1 cellular context compared by ENCODE assay signal in the genomic region with DNA sequence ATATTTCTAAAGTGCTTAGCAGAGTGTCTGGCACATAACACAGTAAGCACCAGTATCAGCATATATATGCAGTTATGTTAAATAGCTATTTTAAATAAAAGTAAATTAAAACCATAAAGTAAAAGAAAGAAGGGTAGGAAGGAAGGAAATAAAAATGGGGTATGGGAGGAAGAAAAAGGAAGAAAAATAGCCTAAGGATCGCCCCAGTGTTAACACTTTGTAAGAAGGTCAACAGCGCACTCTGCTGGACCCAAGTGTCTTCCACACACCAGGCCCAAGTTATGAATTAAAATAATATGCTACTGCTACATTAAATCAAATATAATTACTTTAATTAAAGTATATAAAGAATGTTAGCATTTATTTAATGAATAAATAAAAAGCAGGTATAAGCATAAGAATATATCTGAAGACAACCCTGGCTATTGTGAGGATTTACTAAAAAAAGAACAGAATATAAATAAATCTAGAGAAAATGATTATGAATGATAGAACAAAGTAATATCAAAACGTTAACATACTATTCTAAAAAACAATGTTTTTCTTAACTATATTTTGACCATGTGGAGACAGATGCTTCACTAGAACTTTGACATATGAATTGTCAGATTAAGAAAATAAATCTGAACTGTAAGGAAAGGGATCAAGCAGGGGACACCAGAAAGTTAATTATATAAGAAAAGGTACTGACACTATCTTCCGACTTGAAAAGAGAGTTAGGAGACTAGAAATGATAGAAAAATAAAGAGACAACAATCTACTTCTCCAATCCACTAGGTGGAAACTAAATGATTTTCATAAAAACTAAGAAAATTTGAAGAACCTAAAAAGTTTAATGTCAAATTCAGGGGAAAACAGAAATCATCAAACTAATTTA.
TF ChIP-seq lines count a peak whose summit lies in the region.

No MANE protein-coding gene starts in this region.

TF ChIP-seq in GM23338, 12 proteins besides CTCF, POLR2A, EP300 and RAD21 (continued from another document):
- no peak for TF ChIP-seq ZNF462 (CRISPR knock-in tag; IDR thresholded peaks at IDR 0.05)
- no peak for TF ChIP-seq EZH2 (IDR thresholded peaks at IDR 0.05; ENCODE audit: low read depth, unreplicated experiment)
- TF ChIP-seq ZNF331 (CRISPR knock-in tag; IDR thresholded peaks at IDR 0.05; ENCODE audit: low read depth) = no peak
- no peak for TF ChIP-seq ZNF114 (CRISPR knock-in tag; IDR thresholded peaks at IDR 0.05)
